21 cellular contexts compared by ENCODE assay signal in genomic region chr7:18831381-18831901, GRCh38.
"Had no signal": no experiment of that assay in that cellular context is flagged by ENCODE, and none has a peak within 500 bp of the region (broad histone marks: within the 10 kb centered on the region; RNA-seq: fewer than 3 reads in every experiment).

No MANE protein-coding gene starts in this region.

- H3K27ac ChIP-seq: body of pancreas, neutrophil, ovary, prostate gland, upper lobe of left lung had no signal

- H3K27me3 Mint-ChIP-seq: activated naive CD8-positive, alpha-beta T cell treated with anti-CD3 and anti-CD28 coated beads, Interleukin-2, amount 50 U/mL, for 24 hours; dendritic cell treated with granulocyte-macrophage colony-stimulating factor and Interleukin-4, amounts not matched to agents 40 ng/mL and 50 ng/mL, for 4 days; natural killer cell treated with Interleukin-12 subunit alpha and Interleukin-12 subunit beta and Interleukin-15 and Interleukin-18, amount 100 ng/mL, for 72 hours had no signal

- H3K36me3 Mint-ChIP-seq: natural killer cell treated with Interleukin-12 subunit alpha and Interleukin-12 subunit beta and Interleukin-15 and Interleukin-18, amount 100 ng/mL, for 72 hours had no signal

- H3K27ac Mint-ChIP-seq: activated CD8-positive, alpha-beta T cell treated with anti-CD3 and anti-CD28 coated beads, Interleukin-2, amount 10 ng/mL, durations not matched to agents 7 days and 5 days; activated naive CD8-positive, alpha-beta T cell treated with anti-CD3 and anti-CD28 coated beads, Interleukin-2, amount 50 U/mL, for 24 hours; activated T-helper 1 cell treated with anti-CD3 and anti-CD28 coated beads, Interleukin-12 subunit alpha, Interleukin-12 subunit beta, Interleukin-2, Interleukin-4 antibody, amounts not matched to agents 30 ng/mL and 10 ng/mL and 1 ng/mL, durations not matched to agents 14 hours and 24 hours and 36 hours; dendritic cell treated with granulocyte-macrophage colony-stimulating factor and Interleukin-4, amounts not matched to agents 40 ng/mL and 50 ng/mL, for 4 days; natural killer cell treated with Interleukin-12 subunit alpha and Interleukin-12 subunit beta and Interleukin-15 and Interleukin-18, amount 100 ng/mL, for 72 hours had no signal

- H3K4me1 ChIP-seq: body of pancreas, prostate gland, upper lobe of left lung had no signal

- H3K9me3 ChIP-seq: body of pancreas, neutrophil, ovary, prostate gland, upper lobe of left lung had no signal

- H3K27me3 ChIP-seq: body of pancreas, neutrophil, ovary, upper lobe of left lung had no signal

- DNase-seq: activated CD4-positive, alpha-beta T cell treated with anti-CD3 and anti-CD28 coated beads for 1 hour; activated CD4-positive, alpha-beta T cell treated with anti-CD3 and anti-CD28 coated beads, Interleukin-2, amount 50 U/mL, for 1 hour; activated CD8-positive, alpha-beta T cell treated with anti-CD3 and anti-CD28 coated beads, Interleukin-2, amount 10 ng/mL, durations not matched to agents 7 days and 5 days; activated gamma-delta T cell; activated naive CD4-positive, alpha-beta T cell treated with anti-CD3 and anti-CD28 coated beads, Interleukin-2, amount 50 U/mL, for 16 hours; activated naive CD8-positive, alpha-beta T cell treated with anti-CD3 and anti-CD28 coated beads, Interleukin-2, amount 50 U/mL, for 24 hours; anterior cingulate cortex; body of pancreas; effector CD8-positive, alpha-beta T cell; midbrain; ovary; stimulated activated CD4-positive, alpha-beta T cell treated with anti-CD3 and anti-CD28 coated beads, Interleukin-4, amount 100 ng/mL, for 24 hours; stimulated activated naive CD4-positive, alpha-beta T cell treated with Interleukin-2 at 50 U/mL for 16 hours; T-helper 9 cell; upper lobe of left lung had no signal

- H3K4me3 ChIP-seq: body of pancreas, lung, ovary, prostate gland, upper lobe of left lung had no signal

- H3K4me3 Mint-ChIP-seq: activated CD8-positive, alpha-beta T cell treated with anti-CD3 and anti-CD28 coated beads, Interleukin-2, amount 10 ng/mL, durations not matched to agents 7 days and 5 days; activated naive CD8-positive, alpha-beta T cell treated with anti-CD3 and anti-CD28 coated beads, Interleukin-2, amount 50 U/mL, for 24 hours; activated T-helper 1 cell treated with anti-CD3 and anti-CD28 coated beads, Interleukin-12 subunit alpha, Interleukin-12 subunit beta, Interleukin-2, Interleukin-4 antibody, amounts not matched to agents 30 ng/mL and 10 ng/mL and 1 ng/mL, durations not matched to agents 14 hours and 24 hours and 36 hours; dendritic cell treated with granulocyte-macrophage colony-stimulating factor and Interleukin-4, amounts not matched to agents 40 ng/mL and 50 ng/mL, for 4 days; natural killer cell treated with Interleukin-12 subunit alpha and Interleukin-12 subunit beta and Interleukin-15 and Interleukin-18, amount 100 ng/mL, for 72 hours had no signal

- H3K4me1 Mint-ChIP-seq: activated naive CD8-positive, alpha-beta T cell treated with anti-CD3 and anti-CD28 coated beads, Interleukin-2, amount 50 U/mL, for 24 hours had no signal

- H3K9me3 Mint-ChIP-seq: dendritic cell treated with granulocyte-macrophage colony-stimulating factor and Interleukin-4, amounts not matched to agents 40 ng/mL and 50 ng/mL, for 4 days; natural killer cell treated with Interleukin-12 subunit alpha and Interleukin-12 subunit beta and Interleukin-15 and Interleukin-18, amount 100 ng/mL, for 72 hours had no signal

- H3K36me3 ChIP-seq: neutrophil, ovary, prostate gland, upper lobe of left lung had no signal
